Comparison of ENCODE assay signal across 10 cellular contexts in genomic region chr14:103748539-103748867, GRCh38. TPM values are rescaled to one million over a fixed set of nuclear protein-coding genes. Genes with fewer than 3 reads are reported as not detected.
DNase-seq lines count a peak whose midpoint lies in the region; ATAC-seq, FAIRE-seq and TF ChIP-seq lines count a peak whose summit lies in the region.
"Had no signal": no experiment of that assay in that cellular context is flagged by ENCODE, and none has a peak within 500 bp of the region (broad histone marks: within the 10 kb centered on the region; RNA-seq: fewer than 3 reads in every experiment).

No MANE protein-coding gene starts in this region.

- POLR2A ChIA-PET in activated B cell treated with CpG ODN at 0.5 μM for 24 hours (lab: Charles Lee): interaction anchor here (0.6 kb wide), 1 partner anchor 284 kb away, joined by 3 read pairs; no protein-coding TSS in a partner anchor

- H3K27ac ChIP-seq in BLaER1 treated with 17β-estradiol and CSF1 and Interleukin-3, amounts not matched to agents 10 nM and 100 nM: no peak overlapping the region
- H3K27ac ChIP-seq in small intestine (ENCODE audit: low read depth in 1 of 2, low read length in 1 of 2): no peak overlapping the region

- no peak for FAIRE-seq in small intestine (lab: Jason Lieb, UNC)

- ATAC-seq in activated B cell treated with CpG ODN at 0.5 μM for 24 hours (ENCODE audit: low read depth) (peak; percentile 45), HG02970 (IDR thresholded peaks at IDR 0.05; ENCODE audit: low FRiP score, unreplicated experiment) (no peak)

- H3K27me3 Mint-ChIP-seq in activated B cell treated with CpG ODN at 0.5 μM for 24 hours: no peaks in the 10 kb centered on the region

- H3K4me1 ChIP-seq in BLaER1 treated with 17β-estradiol and CSF1 and Interleukin-3, amounts not matched to agents 10 nM and 100 nM: peaks cover 26 to 51% (median 33%) of the 10 kb centered on the region in 10 experiments
- no peaks in the 10 kb centered on the region for H3K4me1 ChIP-seq in small intestine (ENCODE audit: control insufficient read depth in 2 of 2, insufficient read depth in 1 of 2, low read depth in 1 of 2, low read length in 1 of 2)

- H4K20me1 ChIP-seq in BLaER1 treated with 17β-estradiol and CSF1 and Interleukin-3, amounts not matched to agents 10 nM and 100 nM: no peaks in the 10 kb centered on the region; a peak in 1 of 22 replicates

- peaks cover 0 to 6% (median 0%) of the 10 kb centered on the region in 11 experiments; a peak in 3 of 22 replicates for H3K36me3 ChIP-seq in BLaER1 treated with 17β-estradiol and CSF1 and Interleukin-3, amounts not matched to agents 10 nM and 100 nM
- H3K36me3 ChIP-seq in small intestine (ENCODE audit: control insufficient read depth in 2 of 2, insufficient read depth in 2 of 2, low read length in 2 of 2): peaks cover 0 to 2% of the 10 kb centered on the region in 2 donors

- no peak overlapping the region for H3K4me3 Mint-ChIP-seq in activated B cell treated with CpG ODN at 0.5 μM for 24 hours

- no peaks in the 10 kb centered on the region for H3K9me3 Mint-ChIP-seq in activated B cell treated with CpG ODN at 0.5 μM for 24 hours

- 74 to 80% (median 77%) methylated on average over 6 of the region's 6 CpGs for WGBS in small intestine, 3 donors

- no peaks in the 10 kb centered on the region for H3K4me1 Mint-ChIP-seq in activated B cell treated with CpG ODN at 0.5 μM for 24 hours

- H3K27me3 ChIP-seq in BLaER1 treated with 17β-estradiol and CSF1 and Interleukin-3, amounts not matched to agents 10 nM and 100 nM: no peaks in the 10 kb centered on the region
- H3K27me3 ChIP-seq in small intestine (ENCODE audit: control insufficient read depth in 2 of 2, insufficient read depth in 2 of 2, low read length in 2 of 2): no peaks in the 10 kb centered on the region

- DNase-seq in activated B cell treated with CpG ODN at 0.5 μM for 24 hours: no peak
- peak; percentile 58 for DNase-seq in activated gamma-delta T cell treated with Interleukin-2 at 50 U/mL for 16 hours
- DNase-seq in stimulated activated CD4-positive, alpha-beta T cell treated with anti-CD3 and anti-CD28 coated beads, Interleukin-2, amount 100 ng/mL, for 4 hours (ENCODE audit: low read depth): peak; percentile 13
- DNase-seq in NOMO-1 treated with DMSO at 0.1 percent for 48 hours (lab: John Stamatoyannopoulos, UW; ENCODE audit: unreplicated experiment): no peak
- no peak for DNase-seq in small intestine
- DNase-seq in T-helper 9 cell: no peak
- DNase-seq: ACHN, NCI-H345 had no signal

- no peak overlapping the region for H3K9ac ChIP-seq in BLaER1 treated with 17β-estradiol and CSF1 and Interleukin-3, amounts not matched to agents 10 nM and 100 nM

- H3K4me2 ChIP-seq in BLaER1 treated with 17β-estradiol and CSF1 and Interleukin-3, amounts not matched to agents 10 nM and 100 nM: peak overlapping the region in 7 of 11 experiments; percentile 12 to 55 (median 42); a peak in 12 of 22 replicates

- CTCF ChIA-PET in activated B cell treated with CpG ODN at 0.5 μM for 24 hours (lab: Charles Lee): no interaction called here

- H3K36me3 Mint-ChIP-seq in activated B cell treated with CpG ODN at 0.5 μM for 24 hours (ENCODE audit: low read depth): peaks cover 17% of the 10 kb centered on the region

- H3K4me3 ChIP-seq in BLaER1 treated with 17β-estradiol and CSF1 and Interleukin-3, amounts not matched to agents 10 nM and 100 nM: no peak overlapping the region
- no peak overlapping the region for H3K4me3 ChIP-seq in small intestine (ENCODE audit: low read depth in 1 of 2, low read length in 2 of 2)

- intact Hi-C loops in activated B cell treated with CpG ODN at 0.5 μM for 24 hours (cut with micrococcal nuclease): no loop called here

- no peak overlapping the region for H3K27ac Mint-ChIP-seq in activated B cell treated with CpG ODN at 0.5 μM for 24 hours

- no peaks in the 10 kb centered on the region for H3K9me3 ChIP-seq in BLaER1 treated with 17β-estradiol and CSF1 and Interleukin-3, amounts not matched to agents 10 nM and 100 nM (replicated peaks in 1 of 11)
- no peaks in the 10 kb centered on the region for H3K9me3 ChIP-seq in small intestine (ENCODE audit: control insufficient read depth, low read depth)

- TF ChIP-seq CTCF in activated B cell treated with CpG ODN at 0.5 μM for 24 hours (IDR thresholded peaks at IDR 0.05): no peak

RNA-seq across cellular contexts. Expression of gene ZFYVE21, which starts 32.9 kb away (rescaled TPM):
- 12.4 and 16.7 TPM in 2 replicates for total RNA-seq in activated B cell treated with CpG ODN at 0.5 μM for 24 hours
- polyA plus RNA-seq in small intestine: 10 to 100 TPM; 40.0 to 43.6 (median 40.5) TPM

RNA-seq across cellular contexts. Expression of gene XRCC3, which starts 33.3 kb away (rescaled TPM):
- total RNA-seq in activated B cell treated with CpG ODN at 0.5 μM for 24 hours: 23.5 and 26.0 TPM in 2 replicates
- polyA plus RNA-seq in small intestine: 10 to 100 TPM in 1 of 3 donors, 1 to 10 TPM in 2; 2.7 to 10.8 (median 3.8) TPM

Comparison
In these comparisons a context has a peak if more than half of its experiments do, and no peak if none do; other contexts are left out.
1. DNase-seq: peak in activated gamma-delta T cell treated with Interleukin-2 at 50 U/mL for 16 hours (single experiment) and stimulated activated CD4-positive, alpha-beta T cell treated with anti-CD3 and anti-CD28 coated beads, Interleukin-2, amount 100 ng/mL, for 4 hours (single experiment); none in activated B cell treated with CpG ODN at 0.5 μM for 24 hours (single experiment), NOMO-1 treated with DMSO at 0.1 percent for 48 hours (single experiment), small intestine (single experiment) and T-helper 9 cell (single experiment).